In genomic region chr2:36355157-36355889, GRCh38 we compare ENCODE assay signal across 1 cellular context.
TF ChIP-seq lines count a peak whose summit lies in the region.

A gene with protein sequence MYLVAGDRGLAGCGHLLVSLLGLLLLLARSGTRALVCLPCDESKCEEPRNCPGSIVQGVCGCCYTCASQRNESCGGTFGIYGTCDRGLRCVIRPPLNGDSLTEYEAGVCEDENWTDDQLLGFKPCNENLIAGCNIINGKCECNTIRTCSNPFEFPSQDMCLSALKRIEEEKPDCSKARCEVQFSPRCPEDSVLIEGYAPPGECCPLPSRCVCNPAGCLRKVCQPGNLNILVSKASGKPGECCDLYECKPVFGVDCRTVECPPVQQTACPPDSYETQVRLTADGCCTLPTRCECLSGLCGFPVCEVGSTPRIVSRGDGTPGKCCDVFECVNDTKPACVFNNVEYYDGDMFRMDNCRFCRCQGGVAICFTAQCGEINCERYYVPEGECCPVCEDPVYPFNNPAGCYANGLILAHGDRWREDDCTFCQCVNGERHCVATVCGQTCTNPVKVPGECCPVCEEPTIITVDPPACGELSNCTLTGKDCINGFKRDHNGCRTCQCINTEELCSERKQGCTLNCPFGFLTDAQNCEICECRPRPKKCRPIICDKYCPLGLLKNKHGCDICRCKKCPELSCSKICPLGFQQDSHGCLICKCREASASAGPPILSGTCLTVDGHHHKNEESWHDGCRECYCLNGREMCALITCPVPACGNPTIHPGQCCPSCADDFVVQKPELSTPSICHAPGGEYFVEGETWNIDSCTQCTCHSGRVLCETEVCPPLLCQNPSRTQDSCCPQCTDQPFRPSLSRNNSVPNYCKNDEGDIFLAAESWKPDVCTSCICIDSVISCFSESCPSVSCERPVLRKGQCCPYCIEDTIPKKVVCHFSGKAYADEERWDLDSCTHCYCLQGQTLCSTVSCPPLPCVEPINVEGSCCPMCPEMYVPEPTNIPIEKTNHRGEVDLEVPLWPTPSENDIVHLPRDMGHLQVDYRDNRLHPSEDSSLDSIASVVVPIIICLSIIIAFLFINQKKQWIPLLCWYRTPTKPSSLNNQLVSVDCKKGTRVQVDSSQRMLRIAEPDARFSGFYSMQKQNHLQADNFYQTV (plus strand): TSS chr2:36355778. CDS start chr2:36356293, 515 bp downstream.

TF ChIP-seq in HepG2, 621 proteins besides CTCF, POLR2A, EP300 and RAD21 (continued from another document and continues in another):
- TF ChIP-seq ZNF790 (CRISPR knock-in tag; IDR thresholded peaks at IDR 0.05; ENCODE audit: borderline replicate concordance), result peak; percentile 72; the same call in 1 of the 2 replicates
- no peak for TF ChIP-seq HMGA1 (CRISPR knock-in tag; conservative IDR thresholded peaks at IDR 0.05)
- TF ChIP-seq TAF1 (CRISPR knock-in tag; IDR thresholded peaks at IDR 0.05), result peak; percentile 66
- TF ChIP-seq, protein P1, sequence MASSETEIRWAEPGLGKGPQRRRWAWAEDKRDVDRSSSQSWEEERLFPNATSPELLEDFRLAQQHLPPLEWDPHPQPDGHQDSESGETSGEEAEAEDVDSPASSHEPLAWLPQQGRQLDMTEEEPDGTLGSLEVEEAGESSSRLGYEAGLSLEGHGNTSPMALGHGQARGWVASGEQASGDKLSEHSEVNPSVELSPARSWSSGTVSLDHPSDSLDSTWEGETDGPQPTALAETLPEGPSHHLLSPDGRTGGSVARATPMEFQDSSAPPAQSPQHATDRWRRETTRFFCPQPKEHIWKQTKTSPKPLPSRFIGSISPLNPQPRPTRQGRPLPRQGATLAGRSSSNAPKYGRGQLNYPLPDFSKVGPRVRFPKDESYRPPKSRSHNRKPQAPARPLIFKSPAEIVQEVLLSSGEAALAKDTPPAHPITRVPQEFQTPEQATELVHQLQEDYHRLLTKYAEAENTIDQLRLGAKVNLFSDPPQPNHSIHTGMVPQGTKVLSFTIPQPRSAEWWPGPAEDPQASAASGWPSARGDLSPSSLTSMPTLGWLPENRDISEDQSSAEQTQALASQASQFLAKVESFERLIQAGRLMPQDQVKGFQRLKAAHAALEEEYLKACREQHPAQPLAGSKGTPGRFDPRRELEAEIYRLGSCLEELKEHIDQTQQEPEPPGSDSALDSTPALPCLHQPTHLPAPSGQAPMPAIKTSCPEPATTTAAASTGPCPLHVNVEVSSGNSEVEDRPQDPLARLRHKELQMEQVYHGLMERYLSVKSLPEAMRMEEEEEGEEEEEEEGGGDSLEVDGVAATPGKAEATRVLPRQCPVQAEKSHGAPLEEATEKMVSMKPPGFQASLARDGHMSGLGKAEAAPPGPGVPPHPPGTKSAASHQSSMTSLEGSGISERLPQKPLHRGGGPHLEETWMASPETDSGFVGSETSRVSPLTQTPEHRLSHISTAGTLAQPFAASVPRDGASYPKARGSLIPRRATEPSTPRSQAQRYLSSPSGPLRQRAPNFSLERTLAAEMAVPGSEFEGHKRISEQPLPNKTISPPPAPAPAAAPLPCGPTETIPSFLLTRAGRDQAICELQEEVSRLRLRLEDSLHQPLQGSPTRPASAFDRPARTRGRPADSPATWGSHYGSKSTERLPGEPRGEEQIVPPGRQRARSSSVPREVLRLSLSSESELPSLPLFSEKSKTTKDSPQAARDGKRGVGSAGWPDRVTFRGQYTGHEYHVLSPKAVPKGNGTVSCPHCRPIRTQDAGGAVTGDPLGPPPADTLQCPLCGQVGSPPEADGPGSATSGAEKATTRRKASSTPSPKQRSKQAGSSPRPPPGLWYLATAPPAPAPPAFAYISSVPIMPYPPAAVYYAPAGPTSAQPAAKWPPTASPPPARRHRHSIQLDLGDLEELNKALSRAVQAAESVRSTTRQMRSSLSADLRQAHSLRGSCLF (CRISPR knock-in tag; IDR thresholded peaks at IDR 0.05; ENCODE audit: borderline replicate concordance), result no peak
- TF ChIP-seq GFI1 (CRISPR knock-in tag; IDR thresholded peaks at IDR 0.05; ENCODE audit: borderline replicate concordance), result no peak; the same call in 1 of the 2 replicates
- TF ChIP-seq CSRNP2 (CRISPR knock-in tag; conservative IDR thresholded peaks at IDR 0.05; ENCODE audit: low read depth), result 0 out of 2 replicates have a peak, but pooled peaks have one; percentile 60
- TF ChIP-seq CCDC6 (CRISPR knock-in tag; IDR thresholded peaks at IDR 0.05), result peak; percentile 94
- no peak for TF ChIP-seq SRF (IDR thresholded peaks at IDR 0.05; ENCODE audit: low read depth, low read length)
- TF ChIP-seq, protein P2, sequence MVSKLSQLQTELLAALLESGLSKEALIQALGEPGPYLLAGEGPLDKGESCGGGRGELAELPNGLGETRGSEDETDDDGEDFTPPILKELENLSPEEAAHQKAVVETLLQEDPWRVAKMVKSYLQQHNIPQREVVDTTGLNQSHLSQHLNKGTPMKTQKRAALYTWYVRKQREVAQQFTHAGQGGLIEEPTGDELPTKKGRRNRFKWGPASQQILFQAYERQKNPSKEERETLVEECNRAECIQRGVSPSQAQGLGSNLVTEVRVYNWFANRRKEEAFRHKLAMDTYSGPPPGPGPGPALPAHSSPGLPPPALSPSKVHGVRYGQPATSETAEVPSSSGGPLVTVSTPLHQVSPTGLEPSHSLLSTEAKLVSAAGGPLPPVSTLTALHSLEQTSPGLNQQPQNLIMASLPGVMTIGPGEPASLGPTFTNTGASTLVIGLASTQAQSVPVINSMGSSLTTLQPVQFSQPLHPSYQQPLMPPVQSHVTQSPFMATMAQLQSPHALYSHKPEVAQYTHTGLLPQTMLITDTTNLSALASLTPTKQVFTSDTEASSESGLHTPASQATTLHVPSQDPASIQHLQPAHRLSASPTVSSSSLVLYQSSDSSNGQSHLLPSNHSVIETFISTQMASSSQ (IDR thresholded peaks at IDR 0.05; ENCODE audit: low read depth), result no peak
- TF ChIP-seq, protein P2 (CRISPR knock-in tag; IDR thresholded peaks at IDR 0.05; ENCODE audit: borderline replicate concordance), result 0 out of 2 replicates have a peak, but pooled peaks have one; percentile 40
- TF ChIP-seq ZMYM2 (CRISPR knock-in tag; IDR thresholded peaks at IDR 0.05), result no peak
- TF ChIP-seq GATA4 (IDR thresholded peaks at IDR 0.05; ENCODE audit: borderline replicate concordance, low read depth), result no peak; the same call in 1 of the 2 replicates
- TF ChIP-seq, protein P3, sequence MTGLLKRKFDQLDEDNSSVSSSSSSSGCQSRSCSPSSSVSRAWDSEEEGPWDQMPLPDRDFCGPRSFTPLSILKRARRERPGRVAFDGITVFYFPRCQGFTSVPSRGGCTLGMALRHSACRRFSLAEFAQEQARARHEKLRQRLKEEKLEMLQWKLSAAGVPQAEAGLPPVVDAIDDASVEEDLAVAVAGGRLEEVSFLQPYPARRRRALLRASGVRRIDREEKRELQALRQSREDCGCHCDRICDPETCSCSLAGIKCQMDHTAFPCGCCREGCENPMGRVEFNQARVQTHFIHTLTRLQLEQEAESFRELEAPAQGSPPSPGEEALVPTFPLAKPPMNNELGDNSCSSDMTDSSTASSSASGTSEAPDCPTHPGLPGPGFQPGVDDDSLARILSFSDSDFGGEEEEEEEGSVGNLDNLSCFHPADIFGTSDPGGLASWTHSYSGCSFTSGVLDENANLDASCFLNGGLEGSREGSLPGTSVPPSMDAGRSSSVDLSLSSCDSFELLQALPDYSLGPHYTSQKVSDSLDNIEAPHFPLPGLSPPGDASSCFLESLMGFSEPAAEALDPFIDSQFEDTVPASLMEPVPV (CRISPR knock-in tag; IDR thresholded peaks at IDR 0.05), result no peak
- TF ChIP-seq, protein P4, sequence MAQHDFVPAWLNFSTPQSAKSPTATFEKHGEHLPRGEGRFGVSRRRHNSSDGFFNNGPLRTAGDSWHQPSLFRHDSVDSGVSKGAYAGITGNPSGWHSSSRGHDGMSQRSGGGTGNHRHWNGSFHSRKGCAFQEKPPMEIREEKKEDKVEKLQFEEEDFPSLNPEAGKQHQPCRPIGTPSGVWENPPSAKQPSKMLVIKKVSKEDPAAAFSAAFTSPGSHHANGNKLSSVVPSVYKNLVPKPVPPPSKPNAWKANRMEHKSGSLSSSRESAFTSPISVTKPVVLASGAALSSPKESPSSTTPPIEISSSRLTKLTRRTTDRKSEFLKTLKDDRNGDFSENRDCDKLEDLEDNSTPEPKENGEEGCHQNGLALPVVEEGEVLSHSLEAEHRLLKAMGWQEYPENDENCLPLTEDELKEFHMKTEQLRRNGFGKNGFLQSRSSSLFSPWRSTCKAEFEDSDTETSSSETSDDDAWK (CRISPR knock-in tag; IDR thresholded peaks at IDR 0.05), result no peak
- peak; percentile 81 for TF ChIP-seq SAP130 (CRISPR knock-in tag; IDR thresholded peaks at IDR 0.05; ENCODE audit: low read depth)
- peak; percentile 45 for TF ChIP-seq PHF8 (CRISPR knock-in tag; IDR thresholded peaks at IDR 0.05)
- peak; percentile 37; the same call in 1 of the 2 replicates for TF ChIP-seq ZNF574 (CRISPR knock-in tag; IDR thresholded peaks at IDR 0.05)
- no peak for TF ChIP-seq LCORL (IDR thresholded peaks at IDR 0.05)
- peak; percentile 40; the same call in 1 of the 2 replicates for TF ChIP-seq LCORL (CRISPR knock-in tag; IDR thresholded peaks at IDR 0.05)
- TF ChIP-seq ZBTB20 (CRISPR knock-in tag; IDR thresholded peaks at IDR 0.05; ENCODE audit: borderline replicate concordance, low read depth), result no peak
- no peak for TF ChIP-seq HOXA7 (CRISPR knock-in tag; IDR thresholded peaks at IDR 0.05)
- TF ChIP-seq, protein P5, sequence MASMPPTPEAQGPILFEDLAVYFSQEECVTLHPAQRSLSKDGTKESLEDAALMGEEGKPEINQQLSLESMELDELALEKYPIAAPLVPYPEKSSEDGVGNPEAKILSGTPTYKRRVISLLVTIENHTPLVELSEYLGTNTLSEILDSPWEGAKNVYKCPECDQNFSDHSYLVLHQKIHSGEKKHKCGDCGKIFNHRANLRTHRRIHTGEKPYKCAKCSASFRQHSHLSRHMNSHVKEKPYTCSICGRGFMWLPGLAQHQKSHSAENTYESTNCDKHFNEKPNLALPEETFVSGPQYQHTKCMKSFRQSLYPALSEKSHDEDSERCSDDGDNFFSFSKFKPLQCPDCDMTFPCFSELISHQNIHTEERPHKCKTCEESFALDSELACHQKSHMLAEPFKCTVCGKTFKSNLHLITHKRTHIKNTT (CRISPR knock-in tag; IDR thresholded peaks at IDR 0.05), result no peak
- TF ChIP-seq, protein P6, sequence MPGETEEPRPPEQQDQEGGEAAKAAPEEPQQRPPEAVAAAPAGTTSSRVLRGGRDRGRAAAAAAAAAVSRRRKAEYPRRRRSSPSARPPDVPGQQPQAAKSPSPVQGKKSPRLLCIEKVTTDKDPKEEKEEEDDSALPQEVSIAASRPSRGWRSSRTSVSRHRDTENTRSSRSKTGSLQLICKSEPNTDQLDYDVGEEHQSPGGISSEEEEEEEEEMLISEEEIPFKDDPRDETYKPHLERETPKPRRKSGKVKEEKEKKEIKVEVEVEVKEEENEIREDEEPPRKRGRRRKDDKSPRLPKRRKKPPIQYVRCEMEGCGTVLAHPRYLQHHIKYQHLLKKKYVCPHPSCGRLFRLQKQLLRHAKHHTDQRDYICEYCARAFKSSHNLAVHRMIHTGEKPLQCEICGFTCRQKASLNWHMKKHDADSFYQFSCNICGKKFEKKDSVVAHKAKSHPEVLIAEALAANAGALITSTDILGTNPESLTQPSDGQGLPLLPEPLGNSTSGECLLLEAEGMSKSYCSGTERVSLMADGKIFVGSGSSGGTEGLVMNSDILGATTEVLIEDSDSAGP (CRISPR knock-in tag; IDR thresholded peaks at IDR 0.05; ENCODE audit: borderline replicate concordance), result peak; percentile 59
- no peak for TF ChIP-seq JDP2 (CRISPR knock-in tag; IDR thresholded peaks at IDR 0.05; ENCODE audit: borderline replicate concordance)
